25 cellular contexts compared by ENCODE assay signal in genomic region chr11:8693555-8693954, GRCh38. TPM values are rescaled to one million over a fixed set of nuclear protein-coding genes. Genes with fewer than 3 reads are reported as not detected.
DNase-seq lines count a peak whose midpoint lies in the region; ATAC-seq and TF ChIP-seq lines count a peak whose summit lies in the region.
"Had no signal": no experiment of that assay in that cellular context is flagged by ENCODE, and none has a peak within 500 bp of the region (broad histone marks: within the 10 kb centered on the region; RNA-seq: fewer than 3 reads in every experiment).

No MANE protein-coding gene starts in this region.

- no peak overlapping the region for H2BK5ac ChIP-seq in neuronal stem cell (ENCODE audit: low read length)

- H3K27ac ChIP-seq in GM23338 (ENCODE audit: low read depth) (peak overlapping the region; percentile 81; the same call in 1 of the 2 replicates), Peyer's patch (peak overlapping the region in 2 of 4 donors; percentile 40 to 59), esophagus muscularis mucosa (replicated peaks in 1 of 4) (peak overlapping the region; percentile 13 to 39 (median 19)), sigmoid colon (peak overlapping the region in 2 of 4 donors; percentile 23 to 24), neuronal stem cell (replicated peaks; ENCODE audit: low read length) (no peak overlapping the region)
- H3K27ac ChIP-seq: left ventricle myocardium inferior, SJSA1, upper lobe of right lung had no signal

- TF ChIP-seq EP300 in esophagus muscularis mucosa (IDR thresholded peaks at IDR 0.05) (no peak), sigmoid colon (IDR thresholded peaks at IDR 0.05) (no peak)

- no peak overlapping the region for H2AK5ac ChIP-seq in neuronal stem cell (ENCODE audit: low read depth, low read length)

- H4K91ac ChIP-seq in neuronal stem cell (ENCODE audit: low read depth, low read length, poor library complexity): no peak overlapping the region

- H3K9me2 ChIP-seq in GM23338 (ENCODE audit: insufficient read depth): peaks cover 5% of the 10 kb centered on the region; the same call in 1 of the 2 replicates

- WGBS in esophagus muscularis mucosa: 89% methylated on average over 7 of the region's 7 CpGs
- 91 to 94% methylated on average over 7 of the region's 7 CpGs for WGBS in sigmoid colon, 2 donors
- no CpG with 5 or more reads among the region's 7 CpGs for WGBS in neuronal stem cell (ENCODE audit: extremely low coverage in 2 of 2, insufficient read length in 2 of 2, insufficient replicate concordance in 1 of 2), 2 donors

- H4K8ac ChIP-seq in neuronal stem cell (ENCODE audit: low read depth, low read length): no peak overlapping the region

- no peak overlapping the region for H3K4me2 ChIP-seq in GM23338
- H3K4me2 ChIP-seq in neuronal stem cell (ENCODE audit: insufficient read depth, low read length, poor library complexity, severe bottlenecking): no peak overlapping the region

- no peak overlapping the region for H3K23ac ChIP-seq in neuronal stem cell (ENCODE audit: low read depth, low read length, poor library complexity)

- ATAC-seq in GM23338: no peak
- no peak for ATAC-seq in activated naive CD4-positive, alpha-beta T cell treated with anti-CD3 and anti-CD28 coated beads, Interleukin-2, amount 50 U/mL, for 72 hours
- ATAC-seq in activated CD8-positive, alpha-beta T cell treated with anti-CD3 and anti-CD28 coated beads, Interleukin-2, amount 10 ng/mL, durations not matched to agents 7 days and 5 days: no peak
- ATAC-seq: T-helper 17 cell, upper lobe of right lung had no signal

- CTCF ChIA-PET in activated CD8-positive, alpha-beta T cell treated with anti-CD3 and anti-CD28 coated beads, Interleukin-2, amount 10 ng/mL, durations not matched to agents 7 days and 5 days (lab: Charles Lee): no interaction called here

- H3K4me1 ChIP-seq in GM23338 (ENCODE audit: insufficient read depth) (peaks cover 16% of the 10 kb centered on the region), Peyer's patch (peaks cover 0 to 7% (median 0%) of the 10 kb centered on the region in 4 donors), esophagus muscularis mucosa (peaks cover 0 to 16% (median 9%) of the 10 kb centered on the region in 4 donors), sigmoid colon (peaks cover 0 to 7% (median 3%) of the 10 kb centered on the region in 4 donors), neuronal stem cell (ENCODE audit: control insufficient read depth in 2 of 2, insufficient read depth in 1 of 2, low read depth in 1 of 2, low read length in 2 of 2) (peaks cover 1 to 9% of the 10 kb centered on the region in 2 donors)

- H2AFZ ChIP-seq in GM23338: no peak overlapping the region
- H2AFZ ChIP-seq in neuronal stem cell (ENCODE audit: low read length): no peak overlapping the region

- H3K27me3 Mint-ChIP-seq in GM23338 (ENCODE audit: insufficient read depth, low read depth, poor library complexity): peaks cover 28% of the 10 kb centered on the region
- no peaks in the 10 kb centered on the region for H3K27me3 Mint-ChIP-seq in activated CD8-positive, alpha-beta T cell treated with anti-CD3 and anti-CD28 coated beads, Interleukin-2, amount 10 ng/mL, durations not matched to agents 7 days and 5 days (ENCODE audit: low read depth)
- H3K27me3 Mint-ChIP-seq: activated B cell treated with CpG ODN at 0.5 μM for 24 hours; activated CD4-positive, alpha-beta memory T cell treated with anti-CD3 and anti-CD28 coated beads for 36 hours; activated naive CD8-positive, alpha-beta T cell treated with anti-CD3 and anti-CD28 coated beads for 36 hours; B cell; T-helper 17 cell had no signal

- H4K20me1 ChIP-seq in GM23338 (replicated peaks; ENCODE audit: insufficient read depth): no peaks in the 10 kb centered on the region

- no peak overlapping the region for H3K4me3 Mint-ChIP-seq in GM23338
- H3K4me3 Mint-ChIP-seq in activated CD8-positive, alpha-beta T cell treated with anti-CD3 and anti-CD28 coated beads, Interleukin-2, amount 10 ng/mL, durations not matched to agents 7 days and 5 days: no peak overlapping the region
- H3K4me3 Mint-ChIP-seq: activated B cell treated with CpG ODN at 0.5 μM for 24 hours; activated CD4-positive, alpha-beta memory T cell treated with anti-CD3 and anti-CD28 coated beads for 36 hours; activated naive CD8-positive, alpha-beta T cell treated with anti-CD3 and anti-CD28 coated beads for 36 hours; B cell; stimulated activated effector memory CD8-positive, alpha-beta T cell treated with anti-CD3 and anti-CD28 coated beads, Interleukin-12 subunit alpha, Interleukin-12 subunit beta, amount 100 ng/mL, for 72 hours; T-helper 17 cell had no signal

- no peaks in the 10 kb centered on the region for H3K27me3 ChIP-seq in GM23338 (ENCODE audit: insufficient read depth)
- H3K27me3 ChIP-seq in Peyer's patch: no peaks in the 10 kb centered on the region
- H3K27me3 ChIP-seq in esophagus muscularis mucosa: no peaks in the 10 kb centered on the region
- H3K27me3 ChIP-seq in sigmoid colon: no peaks in the 10 kb centered on the region
- H3K27me3 ChIP-seq in neuronal stem cell (ENCODE audit: control insufficient read depth in 3 of 3, insufficient read depth in 3 of 3, low read depth in 1 of 3, low read length in 3 of 3): no peaks in the 10 kb centered on the region
- H3K27me3 ChIP-seq: SJSA1, upper lobe of right lung had no signal

- intact Hi-C loops in esophagus muscularis mucosa (cut with DNase I): no loop called here
- intact Hi-C loops in sigmoid colon (cut with DNase I): no loop called here

- no peaks in the 10 kb centered on the region for H3K9me3 ChIP-seq in Peyer's patch
- H3K9me3 ChIP-seq in esophagus muscularis mucosa: no peaks in the 10 kb centered on the region
- H3K9me3 ChIP-seq in sigmoid colon: no peaks in the 10 kb centered on the region
- H3K9me3 ChIP-seq in neuronal stem cell (replicated peaks in 1 of 2; ENCODE audit: control insufficient read depth in 2 of 2, insufficient read depth in 1 of 2, low read depth in 1 of 2, low read length in 2 of 2): no peaks in the 10 kb centered on the region
- H3K9me3 ChIP-seq: left ventricle myocardium inferior, SJSA1, upper lobe of right lung had no signal

- no peak overlapping the region for H3K9ac ChIP-seq in neuronal stem cell (ENCODE audit: low read depth, low read length, poor library complexity)

- peaks cover 32% of the 10 kb centered on the region for H3K4me1 Mint-ChIP-seq in GM23338
- peaks cover 34% of the 10 kb centered on the region for H3K4me1 Mint-ChIP-seq in activated CD8-positive, alpha-beta T cell treated with anti-CD3 and anti-CD28 coated beads, Interleukin-2, amount 10 ng/mL, durations not matched to agents 7 days and 5 days (ENCODE audit: low read depth)

- DNase-seq in GM23338 (ENCODE audit: low spot score) (no peak), Peyer's patch (peak in 2 of 3 donors; percentile 31 to 37), esophagus muscularis mucosa (ENCODE audit: extremely low spot score) (no peak), sigmoid colon (peak; percentile 61), neuronal stem cell (ENCODE audit: low spot score) (no peak)
- no peak for DNase-seq in activated naive CD4-positive, alpha-beta T cell treated with anti-CD3 and anti-CD28 coated beads, Interleukin-2, amount 50 U/mL, for 72 hours (ENCODE audit: low spot score in 2 of 2)
- DNase-seq in activated CD8-positive, alpha-beta T cell treated with anti-CD3 and anti-CD28 coated beads, Interleukin-2, amount 10 ng/mL, durations not matched to agents 7 days and 5 days: no peak
- no peak for DNase-seq in effector CD4-positive, alpha-beta T cell
- DNase-seq: activated B cell treated with CpG ODN at 0.5 μM for 24 hours; activated CD4-positive, alpha-beta memory T cell treated with anti-CD3 and anti-CD28 coated beads for 36 hours; activated naive CD8-positive, alpha-beta T cell treated with anti-CD3 and anti-CD28 coated beads for 36 hours; dermis blood vessel endothelial cell; EL; erythroblast; Kasumi-1; left ventricle myocardium inferior; NCI-H2171; NCI-H526; nucleus accumbens; retina; T-helper 17 cell; upper lobe of right lung had no signal

- H3K9me3 Mint-ChIP-seq in GM23338: no peaks in the 10 kb centered on the region
- H3K9me3 Mint-ChIP-seq in activated naive CD4-positive, alpha-beta T cell treated with anti-CD3 and anti-CD28 coated beads, Interleukin-2, amount 50 U/mL, for 72 hours: no peaks in the 10 kb centered on the region
- H3K9me3 Mint-ChIP-seq in activated CD8-positive, alpha-beta T cell treated with anti-CD3 and anti-CD28 coated beads, Interleukin-2, amount 10 ng/mL, durations not matched to agents 7 days and 5 days (ENCODE audit: insufficient read depth): no peaks in the 10 kb centered on the region
- H3K9me3 Mint-ChIP-seq: activated B cell treated with CpG ODN at 0.5 μM for 24 hours; activated CD4-positive, alpha-beta memory T cell treated with anti-CD3 and anti-CD28 coated beads for 36 hours; activated naive CD8-positive, alpha-beta T cell treated with anti-CD3 and anti-CD28 coated beads for 36 hours; stimulated activated effector memory CD8-positive, alpha-beta T cell treated with anti-CD3 and anti-CD28 coated beads, Interleukin-12 subunit alpha, Interleukin-12 subunit beta, amount 100 ng/mL, for 72 hours had no signal

- TF ChIP-seq POLR2A in Peyer's patch (IDR thresholded peaks at IDR 0.05) (no peak), esophagus muscularis mucosa (IDR thresholded peaks at IDR 0.05; ENCODE audit: low read depth) (no peak), sigmoid colon (IDR thresholded peaks at IDR 0.05) (no peak)

- no peak overlapping the region for H3K14ac ChIP-seq in neuronal stem cell (ENCODE audit: low read length)

- H3K36me3 Mint-ChIP-seq in GM23338 (ENCODE audit: low read depth): peaks cover 79% of the 10 kb centered on the region
- peaks cover 25 to 41% of the 10 kb centered on the region in 2 donors for H3K36me3 Mint-ChIP-seq in activated naive CD4-positive, alpha-beta T cell treated with anti-CD3 and anti-CD28 coated beads, Interleukin-2, amount 50 U/mL, for 72 hours
- peaks cover 52% of the 10 kb centered on the region for H3K36me3 Mint-ChIP-seq in activated CD8-positive, alpha-beta T cell treated with anti-CD3 and anti-CD28 coated beads, Interleukin-2, amount 10 ng/mL, durations not matched to agents 7 days and 5 days (ENCODE audit: low read depth)

- H3K27ac Mint-ChIP-seq in GM23338: peak overlapping the region; percentile 69; the same call in 1 of the 2 replicates
- peak overlapping the region in 1 of 2 donors; percentile 74 for H3K27ac Mint-ChIP-seq in activated naive CD4-positive, alpha-beta T cell treated with anti-CD3 and anti-CD28 coated beads, Interleukin-2, amount 50 U/mL, for 72 hours
- no peak overlapping the region for H3K27ac Mint-ChIP-seq in activated CD8-positive, alpha-beta T cell treated with anti-CD3 and anti-CD28 coated beads, Interleukin-2, amount 10 ng/mL, durations not matched to agents 7 days and 5 days
- H3K27ac Mint-ChIP-seq: activated B cell treated with CpG ODN at 0.5 μM for 24 hours; activated CD4-positive, alpha-beta memory T cell treated with anti-CD3 and anti-CD28 coated beads for 36 hours; B cell; stimulated activated effector memory CD8-positive, alpha-beta T cell treated with anti-CD3 and anti-CD28 coated beads, Interleukin-12 subunit alpha, Interleukin-12 subunit beta, amount 100 ng/mL, for 72 hours; T-helper 17 cell had no signal

- no peak overlapping the region for H3K4ac ChIP-seq in neuronal stem cell (ENCODE audit: low read length)

- TF ChIP-seq CTCF in GM23338 (conservative IDR thresholded peaks at IDR 0.05; ENCODE audit: low read depth in 2 of 2) (no peak), Peyer's patch (IDR thresholded peaks at IDR 0.05) (no peak), esophagus muscularis mucosa (IDR thresholded peaks at IDR 0.05) (no peak), sigmoid colon (IDR thresholded peaks at IDR 0.05) (no peak)

- H3K79me2 ChIP-seq in GM23338 (replicated peaks; ENCODE audit: insufficient read depth): peaks cover 29% of the 10 kb centered on the region

- POLR2A ChIA-PET in activated CD8-positive, alpha-beta T cell treated with anti-CD3 and anti-CD28 coated beads, Interleukin-2, amount 10 ng/mL, durations not matched to agents 7 days and 5 days (lab: Charles Lee): interaction anchor here (0.6 to 2.1 kb wide), 3 partner anchors 11 to 16 kb away, joined by 4 to 5 read pairs (median 5); partner anchors contain the start of genes RPL27A and TRIM66

- peaks cover 8% of the 10 kb centered on the region for H3F3A ChIP-seq in GM23338 (replicated peaks; ENCODE audit: low read depth)

- H2BK120ac ChIP-seq in neuronal stem cell (ENCODE audit: low read depth, low read length): no peak overlapping the region

- H2BK15ac ChIP-seq in neuronal stem cell (ENCODE audit: low read length): no peak overlapping the region

- no peaks in the 10 kb centered on the region for H3K79me1 ChIP-seq in neuronal stem cell (ENCODE audit: low read depth, low read length)

- H3K36me3 ChIP-seq in GM23338 (ENCODE audit: insufficient read depth): peaks cover 18% of the 10 kb centered on the region
- peaks cover 0 to 75% (median 0%) of the 10 kb centered on the region in 3 donors for H3K36me3 ChIP-seq in Peyer's patch
- peaks cover 66 to 83% (median 78%) of the 10 kb centered on the region in 4 donors for H3K36me3 ChIP-seq in esophagus muscularis mucosa
- H3K36me3 ChIP-seq in sigmoid colon: peaks cover 49 to 74% (median 69%) of the 10 kb centered on the region in 4 donors
- peaks cover 53 to 90% of the 10 kb centered on the region in 2 donors for H3K36me3 ChIP-seq in neuronal stem cell (replicated peaks in 1 of 2; ENCODE audit: control insufficient read depth in 2 of 2, insufficient read depth in 2 of 2, low read length in 2 of 2)

- no peak overlapping the region for H2BK12ac ChIP-seq in neuronal stem cell (ENCODE audit: low read length)

- no peak overlapping the region for H3K18ac ChIP-seq in neuronal stem cell (ENCODE audit: low read length)

- no peak overlapping the region for H3K4me3 ChIP-seq in GM23338
- no peak overlapping the region for H3K4me3 ChIP-seq in Peyer's patch
- H3K4me3 ChIP-seq in esophagus muscularis mucosa: no peak overlapping the region
- no peak overlapping the region for H3K4me3 ChIP-seq in sigmoid colon
- H3K4me3 ChIP-seq in neuronal stem cell (ENCODE audit: low read length in 2 of 2): no peak overlapping the region
- H3K4me3 ChIP-seq: left ventricle myocardium inferior, SJSA1, upper lobe of right lung had no signal

RNA-seq across cellular contexts. Expression of gene RPL27A, which starts 11.0 kb away (rescaled TPM):
- total RNA-seq in GM23338 (2014; rRNA removed; shearing (Covaris generic)): 961 and 1,283 TPM in 2 replicates
- polyA plus RNA-seq in GM23338 (2016; fragmentation: Nextera tagmentation; extraction: Ambion mirVana): 3,167 and 3,552 TPM in 2 replicates
- 100 to 1,000 TPM; 476 to 923 (median 619) TPM for total RNA-seq in Peyer's patch
- 1,000 to 10,000 TPM in 1 of 4 donors, 100 to 1,000 TPM in 3; 665 to 1,629 (median 791) TPM for total RNA-seq in esophagus muscularis mucosa
- total RNA-seq in sigmoid colon: 1,000 to 10,000 TPM; 1,472 to 2,262 (median 1,872) TPM
- polyA plus RNA-seq in sigmoid colon: 1,000 to 10,000 TPM; 3,631 to 4,200 (median 4,078) TPM
- 1,000 to 10,000 TPM; 1,341 to 1,591 TPM for total RNA-seq in activated naive CD4-positive, alpha-beta T cell treated with anti-CD3 and anti-CD28 coated beads, Interleukin-2, amount 50 U/mL, for 72 hours
- 100 to 1,000 TPM; 716 to 768 TPM for total RNA-seq in activated CD8-positive, alpha-beta T cell treated with anti-CD3 and anti-CD28 coated beads, Interleukin-2, amount 10 ng/mL, durations not matched to agents 7 days and 5 days
- 2,211 TPM for polyA plus RNA-seq in neuronal stem cell (2013, experiment 1 of 2)
- polyA plus RNA-seq in neuronal stem cell (2013, experiment 2 of 2): 2,173 TPM

RNA-seq across cellular contexts. Expression of gene TRIM66, which starts 11.1 kb away (rescaled TPM):
- 1.9 and 3.3 TPM in 2 replicates for total RNA-seq in GM23338 (2014; rRNA removed; shearing (Covaris generic))
- polyA plus RNA-seq in GM23338 (2016; fragmentation: Nextera tagmentation; extraction: Ambion mirVana) (1.0 and 1.1 TPM in 2 replicates), sigmoid colon (1 to 10 TPM in 2 of 3 donors, under 1 TPM in 1; 0.60 to 4.9 (median 2.3) TPM)
- total RNA-seq in Peyer's patch (10 to 100 TPM; 12.1 to 34.2 (median 19.8) TPM), esophagus muscularis mucosa (1 to 10 TPM; 2.2 to 5.4 (median 3.1) TPM), sigmoid colon (10 to 100 TPM in 2 of 4 donors, 1 to 10 TPM in 2; 1.8 to 24.4 (median 10.2) TPM)
- 10 to 100 TPM; 16.2 to 25.3 TPM for total RNA-seq in activated naive CD4-positive, alpha-beta T cell treated with anti-CD3 and anti-CD28 coated beads, Interleukin-2, amount 50 U/mL, for 72 hours
- total RNA-seq in activated CD8-positive, alpha-beta T cell treated with anti-CD3 and anti-CD28 coated beads, Interleukin-2, amount 10 ng/mL, durations not matched to agents 7 days and 5 days: 10 to 100 TPM; 28.1 to 28.2 TPM
- polyA plus RNA-seq in neuronal stem cell (2013, experiment 1 of 2): 1.3 TPM
- 1.3 TPM for polyA plus RNA-seq in neuronal stem cell (2013, experiment 2 of 2)

Comparison
In these comparisons a context has a peak if more than half of its experiments do, and no peak if none do; other contexts are left out.
1. DNase-seq: peak in Peyer's patch (2 of 3) and sigmoid colon (single experiment); none in GM23338 (single experiment), esophagus muscularis mucosa (single experiment), activated naive CD4-positive, alpha-beta T cell treated with anti-CD3 and anti-CD28 coated beads, Interleukin-2, amount 50 U/mL, for 72 hours (0 of 2), activated CD8-positive, alpha-beta T cell treated with anti-CD3 and anti-CD28 coated beads, Interleukin-2, amount 10 ng/mL, durations not matched to agents 7 days and 5 days (single experiment), neuronal stem cell (single experiment) and effector CD4-positive, alpha-beta T cell (single experiment).